1 cellular context compared by ENCODE assay signal in genomic region chr2:205680067-205680466, GRCh38.
TF ChIP-seq lines count a peak whose summit lies in the region.

No MANE protein-coding gene starts in this region.

TF ChIP-seq in HEK293, 187 proteins besides CTCF, POLR2A, EP300 and RAD21 (continued from another document):
- 0 out of 2 replicates have a peak, but pooled peaks have one; percentile 30 for TF ChIP-seq PRDM4 (tag by site-specific recombination; IDR thresholded peaks at IDR 0.05)
- 0 out of 2 replicates have a peak, but pooled peaks have one; percentile 33 for TF ChIP-seq ZNF639 (tag by site-specific recombination; IDR thresholded peaks at IDR 0.05)
- TF ChIP-seq BCL11A (tag by site-specific recombination; IDR thresholded peaks at IDR 0.05; ENCODE audit: low read depth): 0 out of 2 replicates have a peak, but pooled peaks have one; percentile 54
- no peak for TF ChIP-seq ZNF157 (tag by site-specific recombination; IDR thresholded peaks at IDR 0.05)
- TF ChIP-seq BCL11B (tag by site-specific recombination; IDR thresholded peaks at IDR 0.05; ENCODE audit: low read depth): no peak
- no peak for TF ChIP-seq ATF2 (tag by site-specific recombination; IDR thresholded peaks at IDR 0.05; ENCODE audit: low read depth)
- peak; percentile 74; the same call in 1 of the 2 replicates for TF ChIP-seq REPIN1 (tag by site-specific recombination; IDR thresholded peaks at IDR 0.05; ENCODE audit: low read depth)
- peak; percentile 25; the same call in 1 of the 2 replicates for TF ChIP-seq GLIS2 (tag by site-specific recombination; IDR thresholded peaks at IDR 0.05)
- peak; percentile 73 for TF ChIP-seq ZBTB44 (tag by site-specific recombination; IDR thresholded peaks at IDR 0.05)
- no peak for TF ChIP-seq AEBP2 (tag by site-specific recombination; IDR thresholded peaks at IDR 0.05; ENCODE audit: borderline replicate concordance)
- no peak for TF ChIP-seq ZNF510 (tag by site-specific recombination; IDR thresholded peaks at IDR 0.05; ENCODE audit: insufficient replicate concordance)
- no peak for TF ChIP-seq HOXC10 (CRISPR knock-in tag; IDR thresholded peaks at IDR 0.05)
- peak; percentile 56; the same call in 1 of the 2 replicates for TF ChIP-seq ZNF449 (tag by site-specific recombination; IDR thresholded peaks at IDR 0.05)
- TF ChIP-seq ZNF140 (tag by site-specific recombination; IDR thresholded peaks at IDR 0.05): no peak
